ENCODE assay signal across 10 cellular contexts in genomic region chr17:17032131-17032692, GRCh38. TPM values are rescaled to one million over a fixed set of nuclear protein-coding genes. Genes with fewer than 3 reads are reported as not detected.
A peak's percentile ranks its signal among the peaks of the same experiment; 100 is the strongest.
DNase-seq lines count a peak whose midpoint lies in the region; ATAC-seq and TF ChIP-seq lines count a peak whose summit lies in the region.
"Had no signal": no experiment of that assay in that cellular context is flagged by ENCODE, and none has a peak within 500 bp of the region (broad histone marks: within the 10 kb centered on the region; RNA-seq: fewer than 3 reads in every experiment).

No MANE protein-coding gene starts in this region.

- TF ChIP-seq POLR2A in vagina (IDR thresholded peaks at IDR 0.05): no peak

- H3K4me1 ChIP-seq in mesendoderm (ENCODE audit: control insufficient read depth, low read depth, low read length): peaks cover 15% of the 10 kb centered on the region
- peaks cover 2% of the 10 kb centered on the region for H3K4me1 ChIP-seq in urinary bladder (ENCODE audit: insufficient read depth)
- peaks cover 29% of the 10 kb centered on the region for H3K4me1 ChIP-seq in vagina

- H3K79me2 ChIP-seq in mesendoderm (ENCODE audit: control insufficient read depth, insufficient read depth, low read length): no peaks in the 10 kb centered on the region

- H4K8ac ChIP-seq in mesendoderm (ENCODE audit: low read depth, low read length): no peak overlapping the region

- no peak overlapping the region for H2BK5ac ChIP-seq in mesendoderm (ENCODE audit: low read length)

- no peak overlapping the region for H4K5ac ChIP-seq in mesendoderm (ENCODE audit: low read length)

- TF ChIP-seq CTCF in epithelial cell of esophagus (IDR thresholded peaks at IDR 0.05; ENCODE audit: insufficient read depth, low read depth, low read length, missing control alignments) (peak; percentile 15), vagina (IDR thresholded peaks at IDR 0.05) (no peak)

- no peak overlapping the region for H3K4me2 ChIP-seq in mesendoderm (ENCODE audit: low read length)

- H3K18ac ChIP-seq in mesendoderm (ENCODE audit: low read length): no peak overlapping the region

- intact Hi-C loops in vagina (cut with DNase I): no loop called here

- H3K36me3 ChIP-seq in mesendoderm (ENCODE audit: control insufficient read depth, insufficient read depth, low read length) (no peaks in the 10 kb centered on the region), urinary bladder (ENCODE audit: insufficient read depth) (no peaks in the 10 kb centered on the region), vagina (no peaks in the 10 kb centered on the region)

- peak; percentile 52 for DNase-seq in NCI-H82 (lab: John Stamatoyannopoulos, UW)
- DNase-seq in NCI-H82 treated with DMSO at 0.1 percent for 48 hours (lab: John Stamatoyannopoulos, UW; ENCODE audit: unreplicated experiment): no peak
- DNase-seq in epithelial cell of esophagus (ENCODE audit: low read depth): peak; percentile 73
- no peak for DNase-seq in mesendoderm
- no peak for DNase-seq in vagina (ENCODE audit: extremely low spot score in 2 of 2)
- no peak for DNase-seq in T-helper 1 cell
- DNase-seq: ACHN; activated naive CD8-positive, alpha-beta T cell treated with anti-CD3 and anti-CD28 coated beads, Interleukin-2, amount 10 ng/mL, durations not matched to agents 7 days and 5 days had no signal

- no peak overlapping the region for H2BK120ac ChIP-seq in mesendoderm (ENCODE audit: low read depth, low read length)

- H3K9me3 ChIP-seq in vagina: no peaks in the 10 kb centered on the region

- H2AK5ac ChIP-seq in mesendoderm (ENCODE audit: low read length): no peak overlapping the region

- no peak overlapping the region for H2BK15ac ChIP-seq in mesendoderm (replicated peaks; ENCODE audit: low read depth)

- ATAC-seq in HG03460 (IDR thresholded peaks at IDR 0.05; ENCODE audit: unreplicated experiment): no peak

- H3K27me3 ChIP-seq in mesendoderm (ENCODE audit: insufficient read depth, low read length, poor library complexity) (no peaks in the 10 kb centered on the region), vagina (no peaks in the 10 kb centered on the region)

- H3K4ac ChIP-seq in mesendoderm (ENCODE audit: low read depth, low read length): no peak overlapping the region

- H3K4me3 ChIP-seq in epithelial cell of esophagus (ENCODE audit: low read length): no peak overlapping the region
- H3K4me3 ChIP-seq in mesendoderm (ENCODE audit: low read length): no peak overlapping the region
- H3K4me3 ChIP-seq in urinary bladder (ENCODE audit: low read depth, low read length): no peak overlapping the region
- no peak overlapping the region for H3K4me3 ChIP-seq in vagina

- peak overlapping the region; percentile 2 for H3K56ac ChIP-seq in mesendoderm (ENCODE audit: low read length)

- no CpG with 5 or more reads among the region's 13 CpGs for WGBS in mesendoderm (ENCODE audit: extremely low coverage, insufficient coverage, low lambda C conversion rate)
- 36% methylated on average over 13 of the region's 13 CpGs for WGBS in urinary bladder

- no peak overlapping the region for H3K9ac ChIP-seq in mesendoderm (ENCODE audit: low read length)

- no peaks in the 10 kb centered on the region for H3K79me1 ChIP-seq in mesendoderm (ENCODE audit: low read length)

- H3K27ac ChIP-seq in mesendoderm (ENCODE audit: low read depth, low read length): no peak overlapping the region
- peak overlapping the region; percentile 74 for H3K27ac ChIP-seq in urinary bladder (ENCODE audit: low read depth)
- no peak overlapping the region for H3K27ac ChIP-seq in vagina

- H3K23ac ChIP-seq in mesendoderm (ENCODE audit: low read length): no peak overlapping the region

RNA-seq across cellular contexts. Expression of gene MPRIP, which starts 10.0 kb away (rescaled TPM):
- 95.9 TPM for polyA plus RNA-seq in mesendoderm (2013, experiment 1 of 2)
- 94.7 TPM for polyA plus RNA-seq in mesendoderm (2013, experiment 2 of 2)
- total RNA-seq in urinary bladder: 91.4 TPM
- 158 TPM for polyA plus RNA-seq in urinary bladder
- total RNA-seq in vagina: 202 TPM

Comparison
In these comparisons a context has a peak if more than half of its experiments do, and no peak if none do; other contexts are left out.
1. DNase-seq: peak in NCI-H82 (single experiment) and epithelial cell of esophagus (single experiment); none in NCI-H82 treated with DMSO at 0.1 percent for 48 hours (single experiment), mesendoderm (single experiment), vagina (0 of 2) and T-helper 1 cell (0 of 5).